In the genomic region with DNA sequence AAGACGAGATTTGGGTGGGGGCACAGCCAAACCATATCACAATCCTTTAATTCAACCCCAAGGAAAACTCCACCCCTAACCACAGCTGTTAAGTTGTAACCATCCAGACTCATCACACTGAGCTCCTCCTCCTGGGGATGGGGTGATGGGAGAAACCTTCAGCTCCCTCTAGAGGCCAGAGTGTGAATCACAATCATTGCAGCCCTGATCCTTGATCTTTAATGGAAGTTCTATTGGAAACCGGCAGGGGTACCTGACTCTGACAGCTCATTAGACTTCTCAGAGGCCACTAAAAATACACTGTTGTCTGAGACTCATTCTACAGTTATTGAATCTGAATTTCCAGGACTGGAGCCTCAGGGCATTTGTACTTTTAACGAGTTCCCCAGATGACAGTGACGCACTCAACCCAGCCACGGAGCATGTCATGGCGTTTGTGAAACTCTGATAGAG, we compare ENCODE assay signal across 10 cellular contexts.
DNase-seq lines count a peak whose midpoint lies in the region; ATAC-seq, FAIRE-seq and TF ChIP-seq lines count a peak whose summit lies in the region.
"Had no signal": no experiment of that assay in that cellular context is flagged by ENCODE, and none has a peak within 500 bp of the region (broad histone marks: within the 10 kb centered on the region; RNA-seq: fewer than 3 reads in every experiment).

No MANE protein-coding gene starts in this region.

- H3K9me3 ChIP-seq in endothelial cell of umbilical vein (replicated peaks; ENCODE audit: control insufficient read depth, insufficient read depth, low read length): no peaks in the 10 kb centered on the region
- H3K9me3 ChIP-seq in neural progenitor cell (ENCODE audit: low read depth): peaks cover 3% of the 10 kb centered on the region

- H3K27me3 ChIP-seq in endothelial cell of umbilical vein (ENCODE audit: control insufficient read depth in 2 of 2, insufficient read depth in 2 of 2, low read length in 2 of 2) (no peaks in the 10 kb centered on the region), neural progenitor cell (no peaks in the 10 kb centered on the region)

- no peak overlapping the region for H3K4me2 ChIP-seq in endothelial cell of umbilical vein (ENCODE audit: insufficient read depth, low read length)
- no peak overlapping the region for H3K4me2 ChIP-seq in neural progenitor cell

- ATAC-seq in T-cell (replicated peaks in 1 of 4): no peak

- H3K79me2 ChIP-seq in endothelial cell of umbilical vein (ENCODE audit: control insufficient read depth, insufficient read depth, low read length) (no peaks in the 10 kb centered on the region), neural progenitor cell (ENCODE audit: low read depth) (no peaks in the 10 kb centered on the region)

- H3K4me3 ChIP-seq in endothelial cell of umbilical vein (replicated peaks in 1 of 3; ENCODE audit: insufficient read depth in 1 of 3, low read depth in 1 of 3, low read length in 3 of 3) (no peak overlapping the region), neural progenitor cell (no peak overlapping the region)

- H2AFZ ChIP-seq in endothelial cell of umbilical vein (ENCODE audit: low read depth, low read length) (no peak overlapping the region), neural progenitor cell (replicated peaks) (no peak overlapping the region)

- H4K20me1 ChIP-seq in endothelial cell of umbilical vein (replicated peaks; ENCODE audit: control insufficient read depth, extremely low read depth, insufficient read depth, low read length) (no peaks in the 10 kb centered on the region), neural progenitor cell (ENCODE audit: low read depth) (peaks cover 6% of the 10 kb centered on the region)

- TF ChIP-seq CTCF in endothelial cell of umbilical vein (IDR thresholded peaks at IDR 0.05; ENCODE audit: extremely low read depth in 1 of 2, insufficient read depth in 1 of 2, low read depth in 1 of 2, low read length in 2 of 2) (peak; percentile 23 to 46), neural progenitor cell (IDR thresholded peaks at IDR 0.05) (peak; percentile 94)

- H3K4me1 ChIP-seq in endothelial cell of umbilical vein (ENCODE audit: control insufficient read depth, extremely low read depth, insufficient read depth, low read length): no peaks in the 10 kb centered on the region
- H3K4me1 ChIP-seq in neural progenitor cell: peaks cover 13% of the 10 kb centered on the region

- H3K36me3 Mint-ChIP-seq in neural progenitor cell (no peaks in the 10 kb centered on the region), T-cell (no peaks in the 10 kb centered on the region)
- H3K36me3 Mint-ChIP-seq: activated naive CD8-positive, alpha-beta T cell; CD4-positive, CD25-positive, alpha-beta regulatory T cell had no signal

- no peak for TF ChIP-seq POLR2A in endothelial cell of umbilical vein (IDR thresholded peaks at IDR 0.05; ENCODE audit: low read depth, low read length)

- no peak for FAIRE-seq in endothelial cell of umbilical vein (lab: Jason Lieb, UNC)

- DNase-seq in NCI-H2081 (lab: John Stamatoyannopoulos, UW) (peak; percentile 31 to 41), NCI-H2081 treated with DMSO at 0.1 percent for 48 hours (lab: John Stamatoyannopoulos, UW) (no peak), HT1080 (ENCODE audit: low read depth) (peak; percentile 66), OCI-M1 (lab: John Stamatoyannopoulos, UW) (peak; percentile 56), endothelial cell of umbilical vein (ENCODE audit: low read depth, low spot score) (no peak), neural progenitor cell (ENCODE audit: low spot score) (peak; percentile 82), T-cell (no peak), NCI-H774 (lab: John Stamatoyannopoulos, UW) (no peak)

- CTCF ChIA-PET in endothelial cell of umbilical vein (lab: Charles Lee) (no interaction called here), T-cell (lab: Charles Lee) (no interaction called here)

- H3K9ac ChIP-seq in endothelial cell of umbilical vein (replicated peaks; ENCODE audit: extremely low read depth, insufficient read depth, low read length) (no peak overlapping the region), neural progenitor cell (no peak overlapping the region)

- H3K9me3 Mint-ChIP-seq in neural progenitor cell (peaks cover 13% of the 10 kb centered on the region), T-cell (peaks cover 12 to 18% (median 17%) of the 10 kb centered on the region in 3 donors)

- no peaks in the 10 kb centered on the region for H3K9me1 ChIP-seq in endothelial cell of umbilical vein (replicated peaks; ENCODE audit: control insufficient read depth, extremely low read depth, insufficient read depth, low read length)

- H3K36me3 ChIP-seq in endothelial cell of umbilical vein (ENCODE audit: control insufficient read depth in 2 of 2, extremely low read depth in 1 of 2, insufficient read depth in 2 of 2, low read length in 2 of 2) (no peaks in the 10 kb centered on the region), neural progenitor cell (no peaks in the 10 kb centered on the region)

- intact Hi-C loops in endothelial cell of umbilical vein (cut with micrococcal nuclease): no loop called here

- H3K4me3 Mint-ChIP-seq in neural progenitor cell (no peak overlapping the region), T-cell (no peak overlapping the region)
- H3K4me3 Mint-ChIP-seq: activated naive CD8-positive, alpha-beta T cell; CD4-positive, CD25-positive, alpha-beta regulatory T cell had no signal

- dilution Hi-C loops in endothelial cell of umbilical vein (cut with MboI; ENCODE audit: extremely low pct_ligation_motif_present, low sequenced_read_pairs): no loop called here

- H3K27me3 Mint-ChIP-seq in neural progenitor cell (ENCODE audit: insufficient read depth, low read depth) (peaks cover 6% of the 10 kb centered on the region), T-cell (peaks cover 25 to 37% of the 10 kb centered on the region in 2 donors)
- H3K27me3 Mint-ChIP-seq: CD4-positive, CD25-positive, alpha-beta regulatory T cell had no signal

- POLR2A ChIA-PET in endothelial cell of umbilical vein (lab: Charles Lee) (no interaction called here), T-cell (lab: Charles Lee) (interaction anchor here in 1 of 2 donors (0.6 kb wide), 1 partner anchor 11 kb away, joined by 4 read pairs; no protein-coding TSS in a partner anchor)

- H3K27ac ChIP-seq in endothelial cell of umbilical vein (ENCODE audit: insufficient read depth, low read depth, low read length): no peak overlapping the region
- no peak overlapping the region for H3K27ac ChIP-seq in neural progenitor cell

- H3K4me1 Mint-ChIP-seq in neural progenitor cell (peaks cover 31% of the 10 kb centered on the region), T-cell (no peaks in the 10 kb centered on the region)
- H3K4me1 Mint-ChIP-seq: CD4-positive, CD25-positive, alpha-beta regulatory T cell had no signal

- no peaks in the 10 kb centered on the region for H3F3A ChIP-seq in neural progenitor cell (ENCODE audit: low read depth)

- H3K27ac Mint-ChIP-seq in neural progenitor cell (no peak overlapping the region), T-cell (no peak overlapping the region)
- H3K27ac Mint-ChIP-seq: activated naive CD8-positive, alpha-beta T cell; CD4-positive, CD25-positive, alpha-beta regulatory T cell had no signal

- no TSS peak for BruUV-seq in endothelial cell of umbilical vein (replicated peaks; lab: Mats Ljungman, UMichigan)

TF ChIP-seq in endothelial cell of umbilical vein, 7 proteins besides CTCF, POLR2A, EP300 and RAD21:
- TF ChIP-seq GATA2 (IDR thresholded peaks at IDR 0.05; ENCODE audit: insufficient read depth, insufficient read length, low read depth, low read length): no peak

Comparison
In these comparisons a context has a peak if more than half of its experiments do, and no peak if none do; other contexts are left out.
1. DNase-seq: peak in NCI-H2081 (2 of 2), HT1080 (single experiment), OCI-M1 (single experiment) and neural progenitor cell (single experiment); none in NCI-H2081 treated with DMSO at 0.1 percent for 48 hours (single experiment), endothelial cell of umbilical vein (single experiment), T-cell (0 of 34) and NCI-H774 (single experiment).